In the genomic region with DNA sequence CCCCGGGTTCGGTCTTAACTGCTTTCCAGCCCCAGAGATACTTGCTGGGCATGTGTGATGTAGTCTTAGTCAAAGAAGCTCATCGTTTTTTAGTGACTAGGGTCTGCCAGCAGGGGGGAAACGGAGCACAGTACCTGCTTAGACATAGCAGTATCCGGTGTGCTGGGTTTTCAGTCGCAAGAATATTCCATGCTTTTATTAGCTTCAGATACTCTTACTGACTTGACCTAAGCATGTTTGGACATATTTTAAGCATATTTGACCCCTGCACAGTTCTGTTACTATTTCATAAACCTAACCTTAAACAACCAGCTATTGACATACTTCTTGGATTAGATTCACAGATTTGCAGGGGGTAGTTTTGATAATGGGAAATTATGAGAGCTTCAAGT, we compare ENCODE assay signal across 1 cellular context.
TF ChIP-seq lines count a peak whose summit lies in the region.

No MANE protein-coding gene starts in this region.

TF ChIP-seq in HepG2, 621 proteins besides CTCF, POLR2A, EP300 and RAD21 (continued from another document and continues in another):
- no peak for TF ChIP-seq GTF2F1 (IDR thresholded peaks at IDR 0.05; ENCODE audit: low read length)
- TF ChIP-seq RBFOX2 (IDR thresholded peaks at IDR 0.05; ENCODE audit: low read depth, low read length) = no peak
- TF ChIP-seq, protein P1, sequence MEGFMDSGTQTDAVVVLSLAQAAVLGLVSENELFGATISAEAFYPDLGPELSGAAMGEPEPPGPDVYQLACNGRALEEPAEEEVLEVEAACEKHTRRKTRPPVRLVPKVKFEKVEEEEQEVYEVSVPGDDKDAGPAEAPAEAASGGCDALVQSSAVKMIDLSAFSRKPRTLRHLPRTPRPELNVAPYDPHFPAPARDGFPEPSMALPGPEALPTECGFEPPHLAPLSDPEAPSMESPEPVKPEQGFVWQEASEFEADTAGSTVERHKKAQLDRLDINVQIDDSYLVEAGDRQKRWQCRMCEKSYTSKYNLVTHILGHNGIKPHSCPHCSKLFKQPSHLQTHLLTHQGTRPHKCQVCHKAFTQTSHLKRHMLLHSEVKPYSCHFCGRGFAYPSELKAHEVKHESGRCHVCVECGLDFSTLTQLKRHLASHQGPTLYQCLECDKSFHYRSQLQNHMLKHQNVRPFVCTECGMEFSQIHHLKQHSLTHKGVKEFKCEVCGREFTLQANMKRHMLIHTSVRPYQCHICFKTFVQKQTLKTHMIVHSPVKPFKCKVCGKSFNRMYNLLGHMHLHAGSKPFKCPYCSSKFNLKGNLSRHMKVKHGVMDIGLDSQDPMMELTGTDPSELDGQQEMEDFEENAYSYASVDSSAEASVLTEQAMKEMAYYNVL (CRISPR knock-in tag; IDR thresholded peaks at IDR 0.05; ENCODE audit: borderline replicate concordance) = no peak
- no peak for TF ChIP-seq DPF2 (CRISPR knock-in tag; IDR thresholded peaks at IDR 0.05; ENCODE audit: borderline replicate concordance, low read depth)
- TF ChIP-seq GABPB1 (CRISPR knock-in tag; IDR thresholded peaks at IDR 0.05) = no peak
- TF ChIP-seq, protein P2, sequence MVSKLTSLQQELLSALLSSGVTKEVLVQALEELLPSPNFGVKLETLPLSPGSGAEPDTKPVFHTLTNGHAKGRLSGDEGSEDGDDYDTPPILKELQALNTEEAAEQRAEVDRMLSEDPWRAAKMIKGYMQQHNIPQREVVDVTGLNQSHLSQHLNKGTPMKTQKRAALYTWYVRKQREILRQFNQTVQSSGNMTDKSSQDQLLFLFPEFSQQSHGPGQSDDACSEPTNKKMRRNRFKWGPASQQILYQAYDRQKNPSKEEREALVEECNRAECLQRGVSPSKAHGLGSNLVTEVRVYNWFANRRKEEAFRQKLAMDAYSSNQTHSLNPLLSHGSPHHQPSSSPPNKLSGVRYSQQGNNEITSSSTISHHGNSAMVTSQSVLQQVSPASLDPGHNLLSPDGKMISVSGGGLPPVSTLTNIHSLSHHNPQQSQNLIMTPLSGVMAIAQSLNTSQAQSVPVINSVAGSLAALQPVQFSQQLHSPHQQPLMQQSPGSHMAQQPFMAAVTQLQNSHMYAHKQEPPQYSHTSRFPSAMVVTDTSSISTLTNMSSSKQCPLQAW (CRISPR knock-in tag; IDR thresholded peaks at IDR 0.05) = no peak
- no peak for TF ChIP-seq CCDC6 (CRISPR knock-in tag; IDR thresholded peaks at IDR 0.05)
- TF ChIP-seq ELK4 (CRISPR knock-in tag; IDR thresholded peaks at IDR 0.05; ENCODE audit: borderline replicate concordance) = no peak
- TF ChIP-seq ZNF136 (CRISPR knock-in tag; IDR thresholded peaks at IDR 0.05; ENCODE audit: low read depth) = no peak
- TF ChIP-seq ZNF713 (CRISPR knock-in tag; IDR thresholded peaks at IDR 0.05) = no peak
- no peak for TF ChIP-seq MED8 (CRISPR knock-in tag; IDR thresholded peaks at IDR 0.05; ENCODE audit: insufficient replicate concordance)
- no peak for TF ChIP-seq GMEB1 (CRISPR knock-in tag; IDR thresholded peaks at IDR 0.05; ENCODE audit: borderline replicate concordance)
- TF ChIP-seq, protein P3, sequence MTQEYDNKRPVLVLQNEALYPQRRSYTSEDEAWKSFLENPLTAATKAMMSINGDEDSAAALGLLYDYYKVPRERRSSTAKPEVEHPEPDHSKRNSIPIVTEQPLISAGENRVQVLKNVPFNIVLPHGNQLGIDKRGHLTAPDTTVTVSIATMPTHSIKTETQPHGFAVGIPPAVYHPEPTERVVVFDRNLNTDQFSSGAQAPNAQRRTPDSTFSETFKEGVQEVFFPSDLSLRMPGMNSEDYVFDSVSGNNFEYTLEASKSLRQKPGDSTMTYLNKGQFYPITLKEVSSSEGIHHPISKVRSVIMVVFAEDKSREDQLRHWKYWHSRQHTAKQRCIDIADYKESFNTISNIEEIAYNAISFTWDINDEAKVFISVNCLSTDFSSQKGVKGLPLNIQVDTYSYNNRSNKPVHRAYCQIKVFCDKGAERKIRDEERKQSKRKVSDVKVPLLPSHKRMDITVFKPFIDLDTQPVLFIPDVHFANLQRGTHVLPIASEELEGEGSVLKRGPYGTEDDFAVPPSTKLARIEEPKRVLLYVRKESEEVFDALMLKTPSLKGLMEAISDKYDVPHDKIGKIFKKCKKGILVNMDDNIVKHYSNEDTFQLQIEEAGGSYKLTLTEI (CRISPR knock-in tag; conservative IDR thresholded peaks at IDR 0.05) = no peak
- TF ChIP-seq REL (CRISPR knock-in tag; conservative IDR thresholded peaks at IDR 0.05) = no peak
- no peak for TF ChIP-seq ETV6 (CRISPR knock-in tag; conservative IDR thresholded peaks at IDR 0.05)
- TF ChIP-seq ZNF549 (CRISPR knock-in tag; IDR thresholded peaks at IDR 0.05) = no peak
- TF ChIP-seq ZNF335 (CRISPR knock-in tag; IDR thresholded peaks at IDR 0.05) = no peak
- TF ChIP-seq ZBTB4 (CRISPR knock-in tag; IDR thresholded peaks at IDR 0.05; ENCODE audit: borderline replicate concordance) = no peak
- TF ChIP-seq, protein P4, sequence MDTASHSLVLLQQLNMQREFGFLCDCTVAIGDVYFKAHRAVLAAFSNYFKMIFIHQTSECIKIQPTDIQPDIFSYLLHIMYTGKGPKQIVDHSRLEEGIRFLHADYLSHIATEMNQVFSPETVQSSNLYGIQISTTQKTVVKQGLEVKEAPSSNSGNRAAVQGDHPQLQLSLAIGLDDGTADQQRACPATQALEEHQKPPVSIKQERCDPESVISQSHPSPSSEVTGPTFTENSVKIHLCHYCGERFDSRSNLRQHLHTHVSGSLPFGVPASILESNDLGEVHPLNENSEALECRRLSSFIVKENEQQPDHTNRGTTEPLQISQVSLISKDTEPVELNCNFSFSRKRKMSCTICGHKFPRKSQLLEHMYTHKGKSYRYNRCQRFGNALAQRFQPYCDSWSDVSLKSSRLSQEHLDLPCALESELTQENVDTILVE (CRISPR knock-in tag; IDR thresholded peaks at IDR 0.05) = 0 out of 2 replicates have a peak, but pooled peaks have one; percentile 18
- no peak for TF ChIP-seq BCL3 (CRISPR knock-in tag; IDR thresholded peaks at IDR 0.05)
- no peak for TF ChIP-seq ZNF550 (CRISPR knock-in tag; IDR thresholded peaks at IDR 0.05; ENCODE audit: borderline replicate concordance)
- TF ChIP-seq ZNF274 (CRISPR knock-in tag; IDR thresholded peaks at IDR 0.05) = no peak
- no peak for TF ChIP-seq ZNF546 (CRISPR knock-in tag; conservative IDR thresholded peaks at IDR 0.05)
- TF ChIP-seq, protein P5, sequence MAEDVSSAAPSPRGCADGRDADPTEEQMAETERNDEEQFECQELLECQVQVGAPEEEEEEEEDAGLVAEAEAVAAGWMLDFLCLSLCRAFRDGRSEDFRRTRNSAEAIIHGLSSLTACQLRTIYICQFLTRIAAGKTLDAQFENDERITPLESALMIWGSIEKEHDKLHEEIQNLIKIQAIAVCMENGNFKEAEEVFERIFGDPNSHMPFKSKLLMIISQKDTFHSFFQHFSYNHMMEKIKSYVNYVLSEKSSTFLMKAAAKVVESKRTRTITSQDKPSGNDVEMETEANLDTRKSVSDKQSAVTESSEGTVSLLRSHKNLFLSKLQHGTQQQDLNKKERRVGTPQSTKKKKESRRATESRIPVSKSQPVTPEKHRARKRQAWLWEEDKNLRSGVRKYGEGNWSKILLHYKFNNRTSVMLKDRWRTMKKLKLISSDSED (CRISPR knock-in tag; IDR thresholded peaks at IDR 0.05) = no peak
- TF ChIP-seq GATAD2A (CRISPR knock-in tag; IDR thresholded peaks at IDR 0.05) = peak; percentile 54; the same call in 1 of the 2 replicates
- TF ChIP-seq RORA (CRISPR knock-in tag; IDR thresholded peaks at IDR 0.05) = no peak
- 0 out of 2 replicates have a peak, but pooled peaks have one; percentile 27 for TF ChIP-seq IKZF5 (CRISPR knock-in tag; IDR thresholded peaks at IDR 0.05)
- no peak for TF ChIP-seq ZNF264 (CRISPR knock-in tag; IDR thresholded peaks at IDR 0.05)
- TF ChIP-seq ZNF572 (CRISPR knock-in tag; IDR thresholded peaks at IDR 0.05) = no peak
- no peak for TF ChIP-seq ZNF503 (CRISPR knock-in tag; IDR thresholded peaks at IDR 0.05)
- no peak for TF ChIP-seq NR2F2 (IDR thresholded peaks at IDR 0.05; ENCODE audit: borderline replicate concordance, low read depth)
- no peak for TF ChIP-seq U2AF2 (IDR thresholded peaks at IDR 0.05; ENCODE audit: low read depth, low read length)
- no peak for TF ChIP-seq ZBTB42 (CRISPR knock-in tag; IDR thresholded peaks at IDR 0.05)
- no peak for TF ChIP-seq NFIC (IDR thresholded peaks at IDR 0.05; ENCODE audit: low read length)
- TF ChIP-seq ZEB1 (IDR thresholded peaks at IDR 0.05; ENCODE audit: insufficient replicate concordance, low read depth) = no peak
- TF ChIP-seq NFE2L1 (CRISPR knock-in tag; IDR thresholded peaks at IDR 0.05; ENCODE audit: borderline replicate concordance) = no peak
- no peak for TF ChIP-seq SP140L (CRISPR knock-in tag; IDR thresholded peaks at IDR 0.05; ENCODE audit: borderline replicate concordance)
